ENCODE assay signal across 1 cellular context in the genomic region with DNA sequence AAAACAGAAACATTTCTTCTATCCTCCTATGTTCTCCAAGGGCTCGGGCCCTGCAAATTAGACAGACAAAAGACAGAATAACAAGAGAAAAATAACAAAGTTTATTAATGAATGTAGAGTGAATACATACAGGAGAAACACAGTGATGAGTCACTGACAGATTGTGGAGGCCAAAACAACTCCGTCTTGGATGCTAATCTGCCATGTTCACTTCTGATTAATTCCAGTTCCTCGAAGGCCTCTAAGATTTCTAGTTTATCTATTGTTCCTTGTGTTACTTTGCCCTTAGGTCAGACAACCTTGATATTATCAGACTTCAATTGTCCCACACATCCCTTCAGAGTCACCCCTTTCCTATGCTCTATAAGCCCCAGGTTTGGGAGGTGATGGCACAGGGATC.
TF ChIP-seq lines count a peak whose summit lies in the region.

No MANE protein-coding gene starts in this region.

TF ChIP-seq in K562, 482 proteins besides CTCF, POLR2A, EP300 and RAD21 (continued from another document):
- TF ChIP-seq JUND (IDR thresholded peaks at IDR 0.05; ENCODE audit: borderline replicate concordance, low read depth, low read length) (no peak), JUND (tag; IDR thresholded peaks at IDR 0.05; ENCODE audit: borderline replicate concordance, low read depth, low read length) (peak; percentile 50; the same call in 1 of the 3 replicates), NCOR1 (IDR thresholded peaks at IDR 0.05) (peak; percentile 24; the same call in 1 of the 2 replicates), TAF1 (IDR thresholded peaks at IDR 0.05; ENCODE audit: control insufficient read depth, extremely low read depth, insufficient read depth, low read length, severe bottlenecking) (no peak)
